ENCODE assay signal across 8 cellular contexts in genomic region chr16:29007865-29008593, GRCh38.
A peak's percentile ranks its signal among the peaks of the same experiment; 100 is the strongest.
DNase-seq lines count a peak whose midpoint lies in the region; ATAC-seq and TF ChIP-seq lines count a peak whose summit lies in the region.

No MANE protein-coding gene starts in this region.

- in situ Hi-C loops in ACHN (cut with HindIII; ENCODE audit: low pct_ligation_motif_present, low pct_unique_long_range_greater_than_20kb, low sequenced_read_pairs), result no loop called here

- TF ChIP-seq CTCF in foreskin fibroblast (IDR thresholded peaks at IDR 0.05; ENCODE audit: low read depth, low read length), result no peak

- ATAC-seq in GM18517 (IDR thresholded peaks at IDR 0.05; ENCODE audit: unreplicated experiment), result no peak
- no peak for ATAC-seq in HG03139 (IDR thresholded peaks at IDR 0.05; ENCODE audit: unreplicated experiment)

- no peak overlapping the region for H3K4me3 ChIP-seq in foreskin fibroblast (ENCODE audit: low read depth in 1 of 2, low read length in 2 of 2)

- DNase-seq in ACHN (peak; percentile 45), NCI-H226 (peak; percentile 98), activated T-cell treated with anti-CD3 and anti-CD28 coated beads for 24 hours (ENCODE audit: low read depth) (peak; percentile 70), foreskin fibroblast (peak; percentile 87 to 89), epidermal melanocyte (ENCODE audit: insufficient read length, low spot score) (no peak), substantia nigra (lab: John Stamatoyannopoulos, UW) (no peak)

- H3K27ac ChIP-seq in substantia nigra (ENCODE audit: low read depth, low read length, poor library complexity, severe bottlenecking), result no peak overlapping the region

Comparison
In these comparisons a context has a peak if more than half of its experiments do, and no peak if none do; other contexts are left out.
1. DNase-seq: peak in ACHN (single experiment), NCI-H226 (single experiment), activated T-cell treated with anti-CD3 and anti-CD28 coated beads for 24 hours (single experiment) and foreskin fibroblast (2 of 2); none in epidermal melanocyte (single experiment) and substantia nigra (0 of 49).